ENCODE assay signal across 18 cellular contexts in genomic region chr3:127606981-127607595, GRCh38. TPM values are rescaled to one million over a fixed set of nuclear protein-coding genes. Genes with fewer than 3 reads are reported as not detected.
DNase-seq lines count a peak whose midpoint lies in the region; ATAC-seq and TF ChIP-seq lines count a peak whose summit lies in the region.
"Had no signal": no experiment of that assay in that cellular context is flagged by ENCODE, and none has a peak within 500 bp of the region (broad histone marks: within the 10 kb centered on the region; RNA-seq: fewer than 3 reads in every experiment).

No MANE protein-coding gene starts in this region.

- POLR2A ChIA-PET in Caco-2 (lab: Charles Lee) = no interaction called here

- ATAC-seq in left ventricle myocardium superior = peak; percentile 37

- BruUV-seq in Caco-2 (replicated peaks; lab: Mats Ljungman, UMichigan) = no TSS peak

- peak overlapping the region; percentile 57 for H3K27ac Mint-ChIP-seq in nephron progenitor cell
- no peak overlapping the region for H3K27ac Mint-ChIP-seq in Caco-2 (ENCODE audit: unreplicated experiment)

- H3K4me1 Mint-ChIP-seq in nephron progenitor cell (peaks cover 7% of the 10 kb centered on the region), Caco-2 (ENCODE audit: low read depth, unreplicated experiment) (no peaks in the 10 kb centered on the region)

- DNase-seq in left ventricle myocardium superior (no peak), left ventricle myocardium inferior (no peak), NCI-H2196 treated with DMSO at 0.1 percent for 48 hours (lab: John Stamatoyannopoulos, UW; ENCODE audit: unreplicated experiment) (peak; percentile 91), nephron progenitor cell (no peak), cerebellar nuclear complex (lab: John Stamatoyannopoulos, UW) (no peak), SKM-1 treated with dmso at 0.1 percent for 144 hours (lab: John Stamatoyannopoulos, UW; ENCODE audit: unreplicated experiment) (no peak), LoVo (ENCODE audit: low spot score) (no peak), Caco-2 (no peak)
- DNase-seq: ACHN; CD4-positive, CD25-positive, alpha-beta regulatory T cell; NCI-H1092; NCI-H146; NCI-H345; NCI-H526; OCI-M1; RPMI8226; SW 1271 had no signal

- H3K36me3 Mint-ChIP-seq in nephron progenitor cell (ENCODE audit: low read depth) = peaks cover 86% of the 10 kb centered on the region
- peaks cover 92% of the 10 kb centered on the region for H3K36me3 Mint-ChIP-seq in Caco-2 (ENCODE audit: insufficient read depth, unreplicated experiment)

- H3K9me3 Mint-ChIP-seq in nephron progenitor cell = no peaks in the 10 kb centered on the region
- H3K9me3 Mint-ChIP-seq in Caco-2 (ENCODE audit: unreplicated experiment) = no peaks in the 10 kb centered on the region
- H3K9me3 Mint-ChIP-seq: CD4-positive, CD25-positive, alpha-beta regulatory T cell had no signal

- H3K4me1 ChIP-seq in left ventricle myocardium inferior = peaks cover 17% of the 10 kb centered on the region
- no peaks in the 10 kb centered on the region for H3K4me1 ChIP-seq in Caco-2
- H3K4me1 ChIP-seq: SJSA1 had no signal

- CTCF ChIA-PET in Caco-2 (lab: Charles Lee) = no interaction called here

- no peak overlapping the region for H3K27ac ChIP-seq in left ventricle myocardium inferior (replicated peaks)
- H3K27ac ChIP-seq: SJSA1 had no signal

- H3K4me3 ChIP-seq in left ventricle myocardium inferior (no peak overlapping the region), Caco-2 (ENCODE audit: low read depth, low read length) (no peak overlapping the region)
- H3K4me3 ChIP-seq: SJSA1 had no signal

- H3K27me3 Mint-ChIP-seq in nephron progenitor cell (ENCODE audit: low read depth, poor library complexity) (no peaks in the 10 kb centered on the region), Caco-2 (ENCODE audit: insufficient read depth, unreplicated experiment) (no peaks in the 10 kb centered on the region)
- H3K27me3 Mint-ChIP-seq: CD4-positive, CD25-positive, alpha-beta regulatory T cell had no signal

- peaks cover 41% of the 10 kb centered on the region for H3K36me3 ChIP-seq in left ventricle myocardium inferior
- H3K36me3 ChIP-seq in Caco-2 (ENCODE audit: control insufficient read depth, insufficient read depth, low read length) = peaks cover 2% of the 10 kb centered on the region

- intact Hi-C loops in left ventricle myocardium superior (cut with micrococcal nuclease) (no loop called here), left ventricle myocardium inferior (cut with micrococcal nuclease) (no loop called here), Caco-2 (cut with micrococcal nuclease; ENCODE audit: unreplicated experiment) (no loop called here)

- TF ChIP-seq CTCF in left ventricle myocardium inferior (IDR thresholded peaks at IDR 0.05; ENCODE audit: borderline replicate concordance) (no peak), nephron progenitor cell (IDR thresholded peaks at IDR 0.05) (no peak), Caco-2 (IDR thresholded peaks at IDR 0.05; ENCODE audit: insufficient read depth in 1 of 2, low read depth in 1 of 2, low read length in 1 of 2, severe bottlenecking in 1 of 2, unreplicated experiment in 1 of 2) (no peak)

- H3K4me3 Mint-ChIP-seq in nephron progenitor cell (no peak overlapping the region), Caco-2 (ENCODE audit: unreplicated experiment) (no peak overlapping the region)
- H3K4me3 Mint-ChIP-seq: CD4-positive, CD25-positive, alpha-beta regulatory T cell had no signal

- H3K9me3 ChIP-seq in left ventricle myocardium inferior (replicated peaks) = no peaks in the 10 kb centered on the region
- H3K9me3 ChIP-seq in Caco-2 = no peaks in the 10 kb centered on the region
- H3K9me3 ChIP-seq: SJSA1 had no signal

- H3K27me3 ChIP-seq in left ventricle myocardium inferior (ENCODE audit: low read depth) (no peaks in the 10 kb centered on the region), Caco-2 (replicated peaks; ENCODE audit: control insufficient read depth, insufficient read depth, low read length) (no peaks in the 10 kb centered on the region)
- H3K27me3 ChIP-seq: SJSA1 had no signal

RNA-seq across cellular contexts. Expression of gene MCM2, which starts 8.9 kb away (rescaled TPM):
- total RNA-seq in left ventricle myocardium superior (8.7 TPM), left ventricle myocardium inferior (7.6 TPM), Caco-2 (2022) (127 and 134 TPM in 2 replicates)

RNA-seq across cellular contexts. Expression of gene TPRA1, which starts 16.6 kb away (rescaled TPM):
- 22.8 TPM for total RNA-seq in left ventricle myocardium superior
- 17.4 TPM for total RNA-seq in left ventricle myocardium inferior
- 34.5 and 36.8 TPM in 2 replicates for total RNA-seq in Caco-2 (2022)

RNA-seq across cellular contexts. Expression of gene PODXL2, which starts 21.9 kb away (rescaled TPM):
- total RNA-seq in left ventricle myocardium superior = 1.5 TPM
- total RNA-seq in left ventricle myocardium inferior = 1.7 TPM
- 39.1 and 43.0 TPM in 2 replicates for total RNA-seq in Caco-2 (2022)

Comparison
In these comparisons a context has a peak if more than half of its experiments do, and no peak if none do; other contexts are left out.
1. RNA of gene MCM2, which starts 8.9 kb away (total RNA-seq): 127 to 134 TPM in Caco-2; 8.7 TPM in left ventricle myocardium superior (single experiment) and 7.6 TPM in left ventricle myocardium inferior (single experiment); every median in the first group is over 10 times any median in the second.
2. RNA of gene PODXL2, which starts 21.9 kb away (total RNA-seq): 39.1 to 43.0 TPM in Caco-2; 1.7 TPM in left ventricle myocardium inferior (single experiment) and 1.5 TPM in left ventricle myocardium superior (single experiment); every median in the first group is over 10 times any median in the second.